10 cellular contexts compared by ENCODE assay signal in genomic region chr1:151980287-151981177, GRCh38. TPM values are rescaled to one million over a fixed set of nuclear protein-coding genes. Genes with fewer than 3 reads are reported as not detected.
DNase-seq lines count a peak whose midpoint lies in the region; ATAC-seq, FAIRE-seq and TF ChIP-seq lines count a peak whose summit lies in the region.
"Had no signal": no experiment of that assay in that cellular context is flagged by ENCODE, and none has a peak within 500 bp of the region (broad histone marks: within the 10 kb centered on the region; RNA-seq: fewer than 3 reads in every experiment).

No MANE protein-coding gene starts in this region.

- no peaks in the 10 kb centered on the region for H3K9me3 Mint-ChIP-seq in activated CD4-positive, alpha-beta T cell treated with anti-CD3 and anti-CD28 coated beads, Interleukin-2, amount 10 ng/mL, durations not matched to agents 7 days and 5 days

- H3K4me1 Mint-ChIP-seq in activated CD4-positive, alpha-beta T cell treated with anti-CD3 and anti-CD28 coated beads, Interleukin-2, amount 10 ng/mL, durations not matched to agents 7 days and 5 days = peaks cover 38% of the 10 kb centered on the region

- no peak for ATAC-seq in GM21825 (IDR thresholded peaks at IDR 0.05; ENCODE audit: unreplicated experiment)
- no peak for ATAC-seq in HG03457 (IDR thresholded peaks at IDR 0.05; ENCODE audit: unreplicated experiment)

- peaks cover 10 to 73% (median 26%) of the 10 kb centered on the region in 4 donors for H3K4me1 ChIP-seq in transverse colon

- H3K4me3 Mint-ChIP-seq in activated CD4-positive, alpha-beta T cell treated with anti-CD3 and anti-CD28 coated beads, Interleukin-2, amount 10 ng/mL, durations not matched to agents 7 days and 5 days = no peak overlapping the region

- no peak for FAIRE-seq in bronchial epithelial cell (lab: Jason Lieb, UNC)
- FAIRE-seq: H1 had no signal

- no peak for TF ChIP-seq EP300 in transverse colon (IDR thresholded peaks at IDR 0.05; ENCODE audit: low read depth)

- H3K9me3 ChIP-seq in transverse colon = no peaks in the 10 kb centered on the region

- TF ChIP-seq CTCF in bronchial epithelial cell (IDR thresholded peaks at IDR 0.05; ENCODE audit: insufficient read depth, low read length, severe bottlenecking) (no peak), transverse colon (IDR thresholded peaks at IDR 0.05) (no peak)

- no peak for TF ChIP-seq POLR2A in transverse colon (IDR thresholded peaks at IDR 0.05)

- intact Hi-C loops in transverse colon (cut with DNase I; ENCODE audit: low total_unique reads) = no loop called here

- H3K27me3 ChIP-seq in bronchial epithelial cell (ENCODE audit: control insufficient read depth, insufficient read depth, low read length) = no peaks in the 10 kb centered on the region
- no peaks in the 10 kb centered on the region for H3K27me3 ChIP-seq in transverse colon
- H3K27me3 ChIP-seq: brain microvascular endothelial cell had no signal

- WGBS in transverse colon (ENCODE audit: low coverage in 1 of 2), 2 donors = 45 to 53% methylated on average over 2 to 5 of the region's 5 CpGs

- peak overlapping the region; percentile 2 to 61 (median 32) for H3K27ac ChIP-seq in transverse colon
- H3K27ac ChIP-seq: brain microvascular endothelial cell had no signal

- POLR2A ChIA-PET in activated CD4-positive, alpha-beta T cell treated with anti-CD3 and anti-CD28 coated beads, Interleukin-2, amount 10 ng/mL, durations not matched to agents 7 days and 5 days (lab: Charles Lee) = no interaction called here

- H3K4me3 ChIP-seq in bronchial epithelial cell (ENCODE audit: low read depth, low read length) (no peak overlapping the region), transverse colon (no peak overlapping the region)

- peaks cover 2% of the 10 kb centered on the region for H3K27me3 Mint-ChIP-seq in activated CD4-positive, alpha-beta T cell treated with anti-CD3 and anti-CD28 coated beads, Interleukin-2, amount 10 ng/mL, durations not matched to agents 7 days and 5 days

- DNase-seq in HT1080 (ENCODE audit: low read depth) (peak; percentile 93), bronchial epithelial cell (ENCODE audit: low read depth) (peak; percentile 64), kidney tubule cell (ENCODE audit: low spot score) (peak; percentile 31), transverse colon (peak; percentile 37)
- no peak for DNase-seq in activated CD4-positive, alpha-beta T cell treated with anti-CD3 and anti-CD28 coated beads, Interleukin-2, amount 10 ng/mL, durations not matched to agents 7 days and 5 days
- DNase-seq: brain microvascular endothelial cell, islet precursor cell had no signal

- H3K27ac Mint-ChIP-seq in activated CD4-positive, alpha-beta T cell treated with anti-CD3 and anti-CD28 coated beads, Interleukin-2, amount 10 ng/mL, durations not matched to agents 7 days and 5 days = no peak overlapping the region

- CTCF ChIA-PET in activated CD4-positive, alpha-beta T cell treated with anti-CD3 and anti-CD28 coated beads, Interleukin-2, amount 10 ng/mL, durations not matched to agents 7 days and 5 days (lab: Charles Lee) = interaction anchor here (1.2 to 1.9 kb wide), 2 partner anchors 13 kb away, joined by 3 to 7 read pairs; partner anchors contain the start of gene S100A10

- in situ Hi-C loops in transverse colon (cut with MboI; ENCODE audit: low pct_ligation_motif_present in 1 of 4, low pct_unique_long_range_greater_than_20kb in 1 of 4, low sequenced_read_pairs in 3 of 4) = no loop called here

- H3K36me3 ChIP-seq in bronchial epithelial cell (ENCODE audit: control insufficient read depth, insufficient read depth, low read length) = peaks cover 19% of the 10 kb centered on the region
- peaks cover 0 to 27% (median 10%) of the 10 kb centered on the region in 4 donors for H3K36me3 ChIP-seq in transverse colon

- peaks cover 67% of the 10 kb centered on the region for H3K36me3 Mint-ChIP-seq in activated CD4-positive, alpha-beta T cell treated with anti-CD3 and anti-CD28 coated beads, Interleukin-2, amount 10 ng/mL, durations not matched to agents 7 days and 5 days (ENCODE audit: low read depth)

RNA-seq across cellular contexts. Expression of gene S100A10, which starts 13.1 kb away (rescaled TPM):
- 218 and 367 TPM in 2 replicates for total RNA-seq in HT1080 (2014; rRNA removed; shearing (Covaris generic))
- 334 and 366 TPM in 2 replicates for polyA plus RNA-seq in HT1080 (2015; cell fraction: cytosol; rRNA removed)
- 96.3 and 105 TPM in 2 replicates for polyA plus RNA-seq in HT1080 (2015; cell fraction: nucleus; rRNA removed)
- 120 and 212 TPM in 2 replicates for total RNA-seq in bronchial epithelial cell
- total RNA-seq in transverse colon = 100 to 1,000 TPM in 3 of 4 donors, 10 to 100 TPM in 1; 59.1 to 289 (median 251) TPM
- 100 to 1,000 TPM; 561 to 662 TPM for total RNA-seq in activated CD4-positive, alpha-beta T cell treated with anti-CD3 and anti-CD28 coated beads, Interleukin-2, amount 10 ng/mL, durations not matched to agents 7 days and 5 days

RNA-seq across cellular contexts. Expression of gene S100A11, which starts 56.3 kb away (rescaled TPM):
- 301 and 528 TPM in 2 replicates for total RNA-seq in HT1080 (2014; rRNA removed; shearing (Covaris generic))
- 1,129 and 1,169 TPM in 2 replicates for polyA plus RNA-seq in HT1080 (2015; cell fraction: cytosol; rRNA removed)
- polyA plus RNA-seq in HT1080 (2015; cell fraction: nucleus; rRNA removed) = 272 and 345 TPM in 2 replicates
- total RNA-seq in bronchial epithelial cell (58.7 and 151 TPM in 2 replicates), transverse colon (100 to 1,000 TPM in 1 of 4 donors, 10 to 100 TPM in 3; 35.6 to 108 (median 54.8) TPM)
- total RNA-seq in activated CD4-positive, alpha-beta T cell treated with anti-CD3 and anti-CD28 coated beads, Interleukin-2, amount 10 ng/mL, durations not matched to agents 7 days and 5 days = 100 to 1,000 TPM; 367 to 412 TPM
